Comparison of ENCODE assay signal across 1 cellular context in genomic region chr6:21500314-21500713, GRCh38.
TF ChIP-seq lines count a peak whose summit lies in the region.

No MANE protein-coding gene starts in this region.

TF ChIP-seq in GM23338, 12 proteins besides CTCF, POLR2A, EP300 and RAD21 (continued from another document):
- no peak for TF ChIP-seq ZNF331 (CRISPR knock-in tag; IDR thresholded peaks at IDR 0.05; ENCODE audit: low read depth)
- no peak for TF ChIP-seq CREB1 (CRISPR knock-in tag; IDR thresholded peaks at IDR 0.05; ENCODE audit: low read depth)
- TF ChIP-seq JUNB (IDR thresholded peaks at IDR 0.05; ENCODE audit: unreplicated experiment) = no peak
- TF ChIP-seq REST (IDR thresholded peaks at IDR 0.05; ENCODE audit: unreplicated experiment) = no peak
- TF ChIP-seq EZH2phosphoT487 (IDR thresholded peaks at IDR 0.05; ENCODE audit: unreplicated experiment) = no peak
- TF ChIP-seq ETS1 (IDR thresholded peaks at IDR 0.05) = no peak
